7 cellular contexts compared by ENCODE assay signal in the genomic region with DNA sequence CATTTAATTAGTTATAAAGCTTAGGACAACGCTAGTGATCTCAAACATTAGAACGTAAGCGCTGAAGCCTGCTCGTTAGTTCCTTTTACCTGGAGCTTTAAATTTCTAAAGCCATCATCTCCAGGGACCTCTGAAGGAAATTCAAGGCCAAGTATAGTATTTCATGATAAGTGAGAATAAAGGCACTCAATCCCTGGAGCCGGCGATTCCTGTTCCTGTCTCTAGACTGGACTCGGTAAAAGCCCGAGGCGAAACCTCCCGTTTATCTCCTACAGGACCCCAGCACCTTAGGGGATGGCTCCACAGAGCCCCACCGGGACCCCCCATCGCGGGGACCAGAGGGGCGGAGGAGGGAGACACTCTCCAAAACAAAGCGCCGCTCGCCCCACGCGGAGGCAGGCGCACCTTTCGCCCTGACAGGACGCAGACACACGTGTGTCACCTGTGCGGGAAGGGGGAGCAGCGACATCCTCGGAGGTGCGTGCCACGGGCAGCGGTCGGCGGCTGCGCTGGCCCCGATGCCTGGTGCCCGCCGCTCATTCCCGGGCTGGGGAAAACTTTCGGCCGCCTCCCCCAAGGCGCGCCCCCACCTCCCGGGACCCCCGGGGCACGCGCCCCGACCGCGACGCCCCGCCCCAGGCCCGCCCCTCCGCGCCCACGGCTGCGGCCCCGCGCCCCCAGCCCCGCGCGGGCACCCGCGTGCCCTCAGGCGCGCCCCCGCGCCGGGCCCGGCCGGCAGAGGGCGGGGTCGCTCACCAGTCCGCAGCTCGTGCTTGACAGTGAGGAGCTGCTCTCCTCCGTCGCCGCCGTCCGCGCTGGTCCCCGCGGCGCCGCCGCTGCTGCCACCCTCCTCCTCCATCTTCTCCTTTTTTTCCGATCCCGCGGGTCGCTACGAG. TPM values are rescaled to one million over a fixed set of nuclear protein-coding genes. Genes with fewer than 3 reads are reported as not detected.
DNase-seq lines count a peak whose midpoint lies in the region; ATAC-seq, FAIRE-seq and TF ChIP-seq lines count a peak whose summit lies in the region.

No MANE protein-coding gene starts in this region.

- peak overlapping the region; percentile 85 to 86 for H3K27ac ChIP-seq in kidney (ENCODE audit: low read depth in 2 of 2, low read length in 2 of 2)

- intact Hi-C loops in activated B cell treated with CpG ODN at 0.5 μM for 24 hours (cut with micrococcal nuclease), result loop anchor here (1.0 to 5.0 kb wide), 12 partner anchors 38 to 728 kb away; partner anchors contain the start of genes CCDC88C, DGLUCY, NRDE2 and PPP4R3A
- intact Hi-C loops in kidney (cut with DNase I), result no loop called here

- CTCF ChIA-PET in activated B cell treated with CpG ODN at 0.5 μM for 24 hours (lab: Charles Lee), result interaction anchor here (0.7 to 4.4 kb wide), 13 partner anchors 10 to 228 kb away, joined by 3 to 21 read pairs (median 4); partner anchors contain the start of gene DGLUCY

- peak overlapping the region; percentile 66 for H3K4me3 ChIP-seq in bronchial epithelial cell (ENCODE audit: low read depth, low read length)
- H3K4me3 ChIP-seq in kidney (ENCODE audit: low read length in 2 of 2), result peak overlapping the region; percentile 67 to 80

- H3K27me3 Mint-ChIP-seq in activated B cell treated with CpG ODN at 0.5 μM for 24 hours, result no peaks in the 10 kb centered on the region

- H3K27me3 ChIP-seq in bronchial epithelial cell (ENCODE audit: control insufficient read depth, insufficient read depth, low read length), result no peaks in the 10 kb centered on the region

- ATAC-seq in HG02642 (IDR thresholded peaks at IDR 0.05; ENCODE audit: poor library complexity, unreplicated experiment) (peak; percentile 39), activated B cell treated with CpG ODN at 0.5 μM for 24 hours (ENCODE audit: low read depth) (peak; percentile 18)

- H3K4me1 Mint-ChIP-seq in activated B cell treated with CpG ODN at 0.5 μM for 24 hours, result peaks cover 46% of the 10 kb centered on the region

- POLR2A ChIA-PET in activated B cell treated with CpG ODN at 0.5 μM for 24 hours (lab: Charles Lee), result interaction anchor here (0.6 to 4.6 kb wide), 20 partner anchors 9 to 449 kb away, joined by 3 to 90 read pairs (median 5); partner anchors contain the start of gene DGLUCY

- H3K4me1 ChIP-seq in kidney (ENCODE audit: control insufficient read depth in 1 of 2, insufficient read depth in 1 of 2, low read depth in 1 of 2, low read length in 2 of 2), result peaks cover 4 to 5% of the 10 kb centered on the region in 2 donors

- peak overlapping the region; percentile 87 for H3K4me3 Mint-ChIP-seq in activated B cell treated with CpG ODN at 0.5 μM for 24 hours

- FAIRE-seq in GM12892 (lab: Jason Lieb, UNC) (peak; percentile 69), bronchial epithelial cell (lab: Jason Lieb, UNC) (no peak), kidney (lab: Jason Lieb, UNC) (no peak)

- H3K9ac ChIP-seq in kidney (ENCODE audit: low read length in 2 of 2), result peak overlapping the region; percentile 52 to 83

- no peaks in the 10 kb centered on the region for H3K9me3 ChIP-seq in kidney (ENCODE audit: control insufficient read depth in 1 of 2, low read length in 2 of 2)

- peak overlapping the region; percentile 78 for H3K27ac Mint-ChIP-seq in activated B cell treated with CpG ODN at 0.5 μM for 24 hours

- DNase-seq in GM12892 (ENCODE audit: insufficient read length), result peak; percentile 41
- DNase-seq in NCI-H128 (lab: John Stamatoyannopoulos, UW; ENCODE audit: unreplicated experiment), result peak; percentile 62
- peak; percentile 64 for DNase-seq in activated B cell treated with CpG ODN at 0.5 μM for 24 hours
- peak; percentile 20 for DNase-seq in bronchial epithelial cell (ENCODE audit: low read depth)
- DNase-seq in kidney, result peak; percentile 88
- peak; percentile 41 to 44 for DNase-seq in stimulated activated CD4-positive, alpha-beta T cell treated with anti-CD3 and anti-CD28 coated beads, Interleukin-15, amount 100 ng/mL, for 48 hours (ENCODE audit: low read depth in 2 of 2)

- H3K36me3 Mint-ChIP-seq in activated B cell treated with CpG ODN at 0.5 μM for 24 hours (ENCODE audit: low read depth), result no peaks in the 10 kb centered on the region

- peaks cover 2% of the 10 kb centered on the region for H3K9me3 Mint-ChIP-seq in activated B cell treated with CpG ODN at 0.5 μM for 24 hours

- H3K36me3 ChIP-seq in bronchial epithelial cell (ENCODE audit: control insufficient read depth, insufficient read depth, low read length) (no peaks in the 10 kb centered on the region), kidney (ENCODE audit: control insufficient read depth in 1 of 2, insufficient read depth in 2 of 2, low read length in 2 of 2) (no peaks in the 10 kb centered on the region)

- TF ChIP-seq CTCF in activated B cell treated with CpG ODN at 0.5 μM for 24 hours (IDR thresholded peaks at IDR 0.05), result no peak
- TF ChIP-seq CTCF in bronchial epithelial cell (IDR thresholded peaks at IDR 0.05; ENCODE audit: insufficient read depth, low read length, severe bottlenecking), result peak; percentile 37
- peak; percentile 33 for TF ChIP-seq CTCF in kidney (IDR thresholded peaks at IDR 0.05; ENCODE audit: borderline replicate concordance, extremely low read depth, insufficient read depth)

- TF ChIP-seq POLR2A in GM12892 (IDR thresholded peaks at IDR 0.05; ENCODE audit: low read depth, low read length), result 0 out of 2 replicates have a peak, but pooled peaks have one; percentile 33

RNA-seq across cellular contexts. Expression of gene RPS6KA5, which starts 0.6 kb away (rescaled TPM):
- 1.1 TPM for polyA plus RNA-seq in GM12892 (2012; ENCODE audit: missing spikeins)
- total RNA-seq in activated B cell treated with CpG ODN at 0.5 μM for 24 hours (13.3 and 16.3 TPM in 2 replicates), bronchial epithelial cell (1.8 and 2.9 TPM in 2 replicates), kidney (9.4 TPM)
- 0.95 TPM for polyA plus RNA-seq in kidney (ENCODE audit: insufficient read depth, low read depth, low replicate concordance)

RNA-seq across cellular contexts. Expression of gene DGLUCY, which starts 54.0 kb away (rescaled TPM):
- polyA plus RNA-seq in GM12892 (2012; ENCODE audit: missing spikeins), result 42.7 TPM
- 76.7 and 92.7 TPM in 2 replicates for total RNA-seq in activated B cell treated with CpG ODN at 0.5 μM for 24 hours
- 7.0 and 8.4 TPM in 2 replicates for total RNA-seq in bronchial epithelial cell
- 79.7 TPM for total RNA-seq in kidney
- polyA plus RNA-seq in kidney (ENCODE audit: insufficient read depth, low read depth, low replicate concordance), result 83.4 TPM

Comparison
In these comparisons a context has a peak if more than half of its experiments do, and no peak if none do; other contexts are left out.
1. Peak in every context shown above with its lines: DNase-seq, ATAC-seq, H3K4me3 ChIP-seq and H3K27ac ChIP-seq.
2. DNase-seq: peak in every context shown above with its lines; median percentile 88 in kidney; 64 in activated B cell treated with CpG ODN at 0.5 μM for 24 hours; 62 in NCI-H128; 42 in stimulated activated CD4-positive, alpha-beta T cell treated with anti-CD3 and anti-CD28 coated beads, Interleukin-15, amount 100 ng/mL, for 48 hours; 41 in GM12892; 20 in bronchial epithelial cell.